ENCODE assay signal across 8 cellular contexts in genomic region chr1:100545855-100546254, GRCh38. TPM values are rescaled to one million over a fixed set of nuclear protein-coding genes. Genes with fewer than 3 reads are reported as not detected.
"Had no signal": no experiment of that assay in that cellular context is flagged by ENCODE, and none has a peak within 500 bp of the region (broad histone marks: within the 10 kb centered on the region; RNA-seq: fewer than 3 reads in every experiment).

No MANE protein-coding gene starts in this region.

- H3K4me3 Mint-ChIP-seq: IgD-negative memory B cell had no signal

- DNase-seq: IMR-90, KBM-7, KG1 had no signal

- H3K36me3 Mint-ChIP-seq: IgD-negative memory B cell had no signal

- H3K27ac ChIP-seq: HL-60 had no signal

- H3K27ac Mint-ChIP-seq: IgD-negative memory B cell had no signal

- H3K4me3 ChIP-seq: K562 had no signal

RNA-seq across cellular contexts. Expression of gene GPR88, which starts 7.9 kb away (rescaled TPM):
- total RNA-seq: HepG2, HT-29, IMR-90, K562 had no signal
